In genomic region chr9:133060417-133060841, GRCh38 we compare ENCODE assay signal across 10 cellular contexts. TPM values are rescaled to one million over a fixed set of nuclear protein-coding genes. Genes with fewer than 3 reads are reported as not detected.
DNase-seq lines count a peak whose midpoint lies in the region; ATAC-seq, FAIRE-seq and TF ChIP-seq lines count a peak whose summit lies in the region.
"Had no signal": no experiment of that assay in that cellular context is flagged by ENCODE, and none has a peak within 500 bp of the region (broad histone marks: within the 10 kb centered on the region; RNA-seq: fewer than 3 reads in every experiment).

No MANE protein-coding gene starts in this region.

- no peak overlapping the region for H3K4me3 ChIP-seq in HUES48 (ENCODE audit: low read depth, low read length)
- H3K4me3 ChIP-seq in mucosa of descending colon: no peak overlapping the region
- H3K4me3 ChIP-seq: esophagus muscularis mucosa had no signal

- no peak for FAIRE-seq in H54 (lab: Jason Lieb, UNC)

- H3K27ac Mint-ChIP-seq in activated CD8-positive, alpha-beta T cell treated with anti-CD3 and anti-CD28 coated beads, Interleukin-2, amount 10 ng/mL, durations not matched to agents 7 days and 5 days: peak overlapping the region; percentile 94

- CTCF ChIA-PET in activated CD8-positive, alpha-beta T cell treated with anti-CD3 and anti-CD28 coated beads, Interleukin-2, amount 10 ng/mL, durations not matched to agents 7 days and 5 days (lab: Charles Lee): interaction anchor here (0.8 to 2.0 kb wide), 9 partner anchors 10 to 87 kb away, joined by 3 to 11 read pairs (median 4); partner anchors contain the start of gene GTF3C5

- H3K9ac ChIP-seq in HUES48 (ENCODE audit: low read depth, low read length): no peak overlapping the region

- POLR2A ChIA-PET in activated CD8-positive, alpha-beta T cell treated with anti-CD3 and anti-CD28 coated beads, Interleukin-2, amount 10 ng/mL, durations not matched to agents 7 days and 5 days (lab: Charles Lee): interaction anchor here (0.7 kb wide), 1 partner anchor 30 kb away, joined by 3 read pairs; the partner anchor contains the start of gene GTF3C5

- H3K27me3 ChIP-seq in HUES48 (ENCODE audit: control insufficient read depth, insufficient read depth, low read length): no peaks in the 10 kb centered on the region
- H3K27me3 ChIP-seq: esophagus muscularis mucosa had no signal

- peaks cover 31% of the 10 kb centered on the region for H3K36me3 Mint-ChIP-seq in activated CD8-positive, alpha-beta T cell treated with anti-CD3 and anti-CD28 coated beads, Interleukin-2, amount 10 ng/mL, durations not matched to agents 7 days and 5 days (ENCODE audit: low read depth)

- H3K9me3 ChIP-seq in HUES48 (ENCODE audit: control insufficient read depth, insufficient read depth, low read length): no peaks in the 10 kb centered on the region
- no peaks in the 10 kb centered on the region for H3K9me3 ChIP-seq in mucosa of descending colon
- H3K9me3 ChIP-seq: esophagus muscularis mucosa had no signal

- no peak for TF ChIP-seq POLR2A in H54 (IDR thresholded peaks at IDR 0.05; ENCODE audit: low read depth, low read length)

- no peaks in the 10 kb centered on the region for H3K9me3 Mint-ChIP-seq in activated CD8-positive, alpha-beta T cell treated with anti-CD3 and anti-CD28 coated beads, Interleukin-2, amount 10 ng/mL, durations not matched to agents 7 days and 5 days (ENCODE audit: insufficient read depth)

- peak overlapping the region; percentile 5 for H3K27ac ChIP-seq in HUES48 (ENCODE audit: low read depth, low read length)
- H3K27ac ChIP-seq: esophagus muscularis mucosa, VCaP had no signal

- peaks cover 65% of the 10 kb centered on the region for H3K4me1 Mint-ChIP-seq in activated CD8-positive, alpha-beta T cell treated with anti-CD3 and anti-CD28 coated beads, Interleukin-2, amount 10 ng/mL, durations not matched to agents 7 days and 5 days (ENCODE audit: low read depth)

- TF ChIP-seq CTCF in mucosa of descending colon (IDR thresholded peaks at IDR 0.05): no peak

- H3K27me3 Mint-ChIP-seq in activated CD8-positive, alpha-beta T cell treated with anti-CD3 and anti-CD28 coated beads, Interleukin-2, amount 10 ng/mL, durations not matched to agents 7 days and 5 days (ENCODE audit: low read depth): no peaks in the 10 kb centered on the region

- H3K36me3 ChIP-seq in HUES48 (ENCODE audit: control insufficient read depth, insufficient read depth, low read length) (peaks cover 36% of the 10 kb centered on the region), mucosa of descending colon (ENCODE audit: low read depth) (no peaks in the 10 kb centered on the region)

- H3K4me3 Mint-ChIP-seq in activated CD8-positive, alpha-beta T cell treated with anti-CD3 and anti-CD28 coated beads, Interleukin-2, amount 10 ng/mL, durations not matched to agents 7 days and 5 days: peak overlapping the region; percentile 33

- H3K4me1 ChIP-seq in HUES48 (ENCODE audit: control insufficient read depth, insufficient read depth, low read length) (peaks cover 24% of the 10 kb centered on the region), mucosa of descending colon (ENCODE audit: low read depth) (no peaks in the 10 kb centered on the region)

- ATAC-seq in activated CD8-positive, alpha-beta T cell treated with anti-CD3 and anti-CD28 coated beads, Interleukin-2, amount 10 ng/mL, durations not matched to agents 7 days and 5 days: peak; percentile 34
- peak; percentile 48 for ATAC-seq in mucosa of descending colon
- ATAC-seq in HG03571 (IDR thresholded peaks at IDR 0.05; ENCODE audit: unreplicated experiment): no peak

- peak; percentile 59 for DNase-seq in GDM1 (lab: John Stamatoyannopoulos, UW)
- DNase-seq in activated CD8-positive, alpha-beta T cell treated with anti-CD3 and anti-CD28 coated beads, Interleukin-2, amount 10 ng/mL, durations not matched to agents 7 days and 5 days: peak; percentile 48
- no peak for DNase-seq in mucosa of descending colon
- DNase-seq in H54 (ENCODE audit: insufficient read length, low spot score): no peak
- no peak for DNase-seq in LoVo (ENCODE audit: low spot score)
- DNase-seq: amniotic stem cell had no signal

- intact Hi-C loops in mucosa of descending colon (cut with DNase I, micrococcal nuclease): no loop called here

RNA-seq across cellular contexts. Expression of gene CEL, which starts 1.4 kb away (rescaled TPM):
- total RNA-seq in activated CD8-positive, alpha-beta T cell treated with anti-CD3 and anti-CD28 coated beads, Interleukin-2, amount 10 ng/mL, durations not matched to agents 7 days and 5 days: 1 to 10 TPM; 2.4 to 2.8 TPM
- 1 to 10 TPM in 2 of 3 donors, under 1 TPM in 1; 0.87 to 1.6 (median 1.4) TPM for total RNA-seq in mucosa of descending colon

RNA-seq across cellular contexts. Expression of gene GTF3C5, which starts 29.6 kb away (rescaled TPM):
- 10 to 100 TPM; 89.3 to 95.7 TPM for total RNA-seq in activated CD8-positive, alpha-beta T cell treated with anti-CD3 and anti-CD28 coated beads, Interleukin-2, amount 10 ng/mL, durations not matched to agents 7 days and 5 days
- 10 to 100 TPM; 45.8 to 53.6 (median 52.2) TPM for total RNA-seq in mucosa of descending colon

Comparison
In these comparisons a context has a peak if more than half of its experiments do, and no peak if none do; other contexts are left out.
1. DNase-seq: peak in GDM1 (single experiment) and activated CD8-positive, alpha-beta T cell treated with anti-CD3 and anti-CD28 coated beads, Interleukin-2, amount 10 ng/mL, durations not matched to agents 7 days and 5 days (single experiment); none in mucosa of descending colon (0 of 3), H54 (single experiment) and LoVo (single experiment).